9 cellular contexts compared by ENCODE assay signal in the genomic region with DNA sequence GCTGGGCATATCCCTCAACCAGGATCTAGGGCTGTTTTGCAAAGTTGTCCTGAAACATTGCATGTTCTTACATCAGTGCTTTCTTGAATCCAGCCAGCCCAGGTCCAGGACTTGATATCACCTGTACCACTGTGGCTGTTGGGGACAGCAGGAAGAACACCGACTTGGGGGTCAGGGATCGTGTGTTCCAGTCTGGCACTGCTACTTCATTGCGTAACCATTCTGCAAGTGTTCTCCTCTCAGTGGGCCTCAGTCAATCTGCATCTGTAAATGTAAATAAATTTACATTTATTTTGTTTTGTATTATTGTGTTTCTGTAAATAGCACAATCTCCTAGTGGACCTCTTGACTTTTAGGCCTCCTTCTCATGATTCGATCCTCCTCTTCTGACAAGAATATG.
"Had no signal": no experiment of that assay in that cellular context is flagged by ENCODE, and none has a peak within 500 bp of the region (broad histone marks: within the 10 kb centered on the region; RNA-seq: fewer than 3 reads in every experiment).

No MANE protein-coding gene starts in this region.

- H3K9me3 ChIP-seq: HAP-1 had no signal

- ATAC-seq: GM23338, HCT116 had no signal

- H3K27ac ChIP-seq: HL-60, KMS-11 had no signal

- H2AFZ ChIP-seq: GM23338 had no signal

- H3K4me3 ChIP-seq: GM23338, HAP-1 had no signal

- H3K4me1 ChIP-seq: HAP-1 had no signal

- H3K4me3 Mint-ChIP-seq: GM23338, HFFc6 had no signal

- H3K36me3 ChIP-seq: HAP-1 had no signal

- DNase-seq: H7, HFFc6, IMR-90, KBM-7 had no signal

- H3K4me2 ChIP-seq: GM23338, KMS-11 had no signal

- H3K9ac ChIP-seq: KMS-11 had no signal

- H3K27ac Mint-ChIP-seq: GM23338, HFFc6 had no signal
